ENCODE assay signal across 19 cellular contexts in the genomic region with DNA sequence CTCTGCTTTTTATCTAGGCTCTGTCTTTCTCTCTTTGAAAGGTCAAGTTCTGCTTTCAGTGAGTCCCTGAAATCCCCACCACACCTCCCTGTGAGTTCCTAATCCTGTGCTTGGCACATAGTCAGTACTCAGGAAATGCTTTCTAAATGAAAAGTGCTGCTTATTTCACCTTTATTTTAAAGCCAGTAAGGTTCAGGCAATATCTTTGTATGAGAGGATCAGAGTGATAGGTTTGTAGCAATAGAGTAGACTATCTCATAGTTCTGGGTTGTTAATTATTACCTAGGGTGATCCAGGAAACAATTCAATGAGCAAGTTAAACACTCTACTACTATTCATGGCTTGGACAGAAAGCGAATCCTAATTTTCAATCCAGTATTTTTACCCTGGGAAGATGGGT. TPM values are rescaled to one million over a fixed set of nuclear protein-coding genes. Genes with fewer than 3 reads are reported as not detected.
A peak's percentile ranks its signal among the peaks of the same experiment; 100 is the strongest.
DNase-seq lines count a peak whose midpoint lies in the region; ATAC-seq, FAIRE-seq and TF ChIP-seq lines count a peak whose summit lies in the region.
"Had no signal": no experiment of that assay in that cellular context is flagged by ENCODE, and none has a peak within 500 bp of the region (broad histone marks: within the 10 kb centered on the region; RNA-seq: fewer than 3 reads in every experiment).

No MANE protein-coding gene starts in this region.

- no peak overlapping the region for H3K14ac ChIP-seq in IMR-90 (replicated peaks; ENCODE audit: low read depth, low read length)

- no peak overlapping the region for H3K27ac ChIP-seq in IMR-90 (ENCODE audit: insufficient read depth, low read length)
- no peak overlapping the region for H3K27ac ChIP-seq in endodermal cell (ENCODE audit: low read depth, low read length)

- no CpG with 5 or more reads among the region's 1 CpG for WGBS in IMR-90 (ENCODE audit: extremely low coverage in 2 of 2, insufficient read length in 1 of 2), 2 experiments
- 80 to 100% methylated on average over 1 of the region's 1 CpG for WGBS in endodermal cell (ENCODE audit: insufficient coverage in 1 of 2, insufficient read length in 1 of 2), 2 experiments

- in situ Hi-C loops in Caki2 (cut with HindIII; ENCODE audit: low pct_unique_long_range_greater_than_20kb, low sequenced_read_pairs) (no loop called here), IMR-90 (cut with MboI; ENCODE audit: low sequenced_read_pairs) (no loop called here)

- H2AFZ ChIP-seq in IMR-90 (replicated peaks; ENCODE audit: low read length, poor library complexity) = no peak overlapping the region

- H3K36me3 ChIP-seq in IMR-90 (ENCODE audit: control insufficient read depth, insufficient read depth, low read length) (no peaks in the 10 kb centered on the region), endodermal cell (ENCODE audit: control insufficient read depth, insufficient read depth, low read length) (no peaks in the 10 kb centered on the region)

- H3K27ac Mint-ChIP-seq in endodermal cell (no peak overlapping the region), nephron (peak overlapping the region; percentile 84 to 96 (median 95))
- H3K27ac Mint-ChIP-seq in activated T-cell treated with anti-CD3 and anti-CD28 coated beads, Interleukin-2, amount 50 U/mL, for 72 hours = no peak overlapping the region
- H3K27ac Mint-ChIP-seq: activated naive CD4-positive, alpha-beta T cell treated with anti-CD3 and anti-CD28 coated beads for 36 hours; immature natural killer cell had no signal

- H3K9me3 Mint-ChIP-seq in endodermal cell (no peaks in the 10 kb centered on the region), nephron (no peaks in the 10 kb centered on the region)
- no peaks in the 10 kb centered on the region for H3K9me3 Mint-ChIP-seq in activated T-cell treated with anti-CD3 and anti-CD28 coated beads, Interleukin-2, amount 50 U/mL, for 72 hours
- H3K9me3 Mint-ChIP-seq: activated naive CD4-positive, alpha-beta T cell treated with anti-CD3 and anti-CD28 coated beads for 36 hours had no signal

- H3K9me3 ChIP-seq in IMR-90 (ENCODE audit: control insufficient read depth, insufficient read depth, low read length) = no peaks in the 10 kb centered on the region
- H3K9me3 ChIP-seq in endodermal cell (ENCODE audit: control insufficient read depth, low read length) = no peaks in the 10 kb centered on the region
- H3K9me3 ChIP-seq: SK-N-SH had no signal

- intact Hi-C loops in IMR-90 (cut with micrococcal nuclease) = loop anchor here (5.0 kb wide), 1 partner anchor 122 kb away; a partner anchor contains a TSS

- H3K9ac ChIP-seq in IMR-90 (ENCODE audit: low read depth, low read length) = no peak overlapping the region
- no peak overlapping the region for H3K9ac ChIP-seq in endodermal cell (ENCODE audit: extremely low read depth, low read length, poor library complexity, severe bottlenecking)
- H3K9ac ChIP-seq: SK-N-SH had no signal

- FAIRE-seq in GM12892 (lab: Jason Lieb, UNC) = no peak
- FAIRE-seq: GM12891 had no signal

- H3K4me2 ChIP-seq in IMR-90 (ENCODE audit: low read depth, low read length) = no peak overlapping the region
- H3K4me2 ChIP-seq: SK-N-SH had no signal

- DNase-seq in Caki2 (ENCODE audit: low read depth) (peak; percentile 65), IMR-90 (no peak), endodermal cell (no peak), GM12892 (ENCODE audit: insufficient read length) (no peak), NCI-H774 (lab: John Stamatoyannopoulos, UW) (no peak)
- no peak for DNase-seq in activated naive CD4-positive, alpha-beta T cell treated with anti-CD3 and anti-CD28 coated beads, Interleukin-2, amount 50 U/mL, for 16 hours
- no peak for DNase-seq in activated T-cell treated with anti-CD3 and anti-CD28 coated beads, Interleukin-2, amount 50 U/mL, for 72 hours
- DNase-seq: activated CD4-positive, alpha-beta T cell treated with anti-CD3 and anti-CD28 coated beads for 48 hours; activated CD8-positive, alpha-beta memory T cell treated with anti-CD3 and anti-CD28 coated beads, Interleukin-2, amount 50 U/mL, for 4 hours; activated naive CD4-positive, alpha-beta T cell treated with anti-CD3 and anti-CD28 coated beads for 36 hours; GDM1; immature natural killer cell; NCI-H187 treated with DMSO at 0.1 percent for 48 hours; NCI-H345; stimulated activated CD4-positive, alpha-beta T cell treated with anti-CD3 and anti-CD28 coated beads, Interleukin-2, amount 100 ng/mL, for 24 hours had no signal

- H3K4me1 ChIP-seq in IMR-90 (ENCODE audit: control insufficient read depth, insufficient read depth, low read length) (peaks cover 10% of the 10 kb centered on the region), endodermal cell (ENCODE audit: control insufficient read depth, insufficient read depth, low read length) (peaks cover 17% of the 10 kb centered on the region)

- no peaks in the 10 kb centered on the region for H3K27me3 ChIP-seq in IMR-90 (ENCODE audit: control insufficient read depth, insufficient read depth, low read length)
- peaks cover 26% of the 10 kb centered on the region for H3K27me3 ChIP-seq in endodermal cell (ENCODE audit: control insufficient read depth, insufficient read depth, low read length, poor library complexity, severe bottlenecking)

- no peak overlapping the region for H2AK5ac ChIP-seq in IMR-90 (ENCODE audit: low read depth, low read length)

- TF ChIP-seq POLR2A in IMR-90 (IDR thresholded peaks at IDR 0.05; ENCODE audit: low read depth, low read length) = no peak
- no peak for TF ChIP-seq POLR2A in GM12892 (IDR thresholded peaks at IDR 0.05; ENCODE audit: low read depth, low read length)

- H3K4me3 ChIP-seq in IMR-90 (ENCODE audit: insufficient read depth, low read depth, low read length) (no peak overlapping the region), endodermal cell (ENCODE audit: low read length) (peak overlapping the region; percentile 63)

- no peaks in the 10 kb centered on the region; the same call in 1 of the 2 replicates for H4K20me1 ChIP-seq in IMR-90 (ENCODE audit: insufficient read depth, low read length)

- no peak overlapping the region for H2BK15ac ChIP-seq in IMR-90 (ENCODE audit: low read depth, low read length)

- TF ChIP-seq CTCF in IMR-90 (conservative IDR thresholded peaks at IDR 0.05; ENCODE audit: low read depth, low read length) (no peak), endodermal cell (conservative IDR thresholded peaks at IDR 0.05) (no peak), nephron (IDR thresholded peaks at IDR 0.05; ENCODE audit: unreplicated experiment in 3 of 3) (no peak)

- peaks cover 9% of the 10 kb centered on the region; the same call in 1 of the 2 replicates for H3K9me1 ChIP-seq in IMR-90 (ENCODE audit: insufficient read depth, low read length)

- no peak overlapping the region for H3K18ac ChIP-seq in IMR-90 (ENCODE audit: low read depth, low read length)

- H3K4me1 Mint-ChIP-seq in endodermal cell (peaks cover 36% of the 10 kb centered on the region), nephron (peaks cover 30% of the 10 kb centered on the region)
- H3K4me1 Mint-ChIP-seq in activated T-cell treated with anti-CD3 and anti-CD28 coated beads, Interleukin-2, amount 50 U/mL, for 72 hours (ENCODE audit: low read depth) = no peaks in the 10 kb centered on the region

- CTCF ChIA-PET in IMR-90 (lab: Yijun Ruan, JAX) = no interaction called here

- TF ChIP-seq RAD21 in IMR-90 (IDR thresholded peaks at IDR 0.05; ENCODE audit: low read length) = no peak

- no peak overlapping the region for H2BK20ac ChIP-seq in IMR-90 (ENCODE audit: low read depth, low read length)

- H2AK9ac ChIP-seq in IMR-90 (replicated peaks; ENCODE audit: low read depth, low read length, poor library complexity) = no peak overlapping the region

- no TSS peak for BruUV-seq in IMR-90 (replicated peaks; lab: Mats Ljungman, UMichigan)

- H4K91ac ChIP-seq in IMR-90 (ENCODE audit: insufficient read depth, low read depth, low read length) = 0 out of 2 replicates have a peak overlapping the region, but pooled peaks have one; percentile 19

- H2BK120ac ChIP-seq in IMR-90 (ENCODE audit: low read depth, low read length) = no peak overlapping the region

- POLR2A ChIA-PET in IMR-90 (lab: Charles Lee; ENCODE audit: unreplicated experiment) = interaction anchor here (0.6 kb wide), 2 partner anchors 14 to 15 kb away, joined by 3 to 4 read pairs; no protein-coding TSS in a partner anchor

- H3K23ac ChIP-seq in IMR-90 (ENCODE audit: low read depth, low read length) = no peak overlapping the region

- H3K4me3 Mint-ChIP-seq in endodermal cell = no peak overlapping the region
- H3K4me3 Mint-ChIP-seq in nephron = peak overlapping the region in 1 of 3 experiments; percentile 53
- H3K4me3 Mint-ChIP-seq in activated T-cell treated with anti-CD3 and anti-CD28 coated beads, Interleukin-2, amount 50 U/mL, for 72 hours = no peak overlapping the region
- H3K4me3 Mint-ChIP-seq: activated naive CD4-positive, alpha-beta T cell treated with anti-CD3 and anti-CD28 coated beads for 36 hours; immature natural killer cell had no signal

- peaks cover 28% of the 10 kb centered on the region for H3K27me3 Mint-ChIP-seq in endodermal cell (ENCODE audit: insufficient read depth)
- H3K27me3 Mint-ChIP-seq in nephron (ENCODE audit: low read depth) = peaks cover 15% of the 10 kb centered on the region
- peaks cover 49% of the 10 kb centered on the region for H3K27me3 Mint-ChIP-seq in activated T-cell treated with anti-CD3 and anti-CD28 coated beads, Interleukin-2, amount 50 U/mL, for 72 hours (ENCODE audit: low read depth)

- no peak for ATAC-seq in IMR-90 (ENCODE audit: low read depth)
- no peak for ATAC-seq in activated T-cell treated with anti-CD3 and anti-CD28 coated beads, Interleukin-2, amount 50 U/mL, for 72 hours (replicated peaks in 1 of 2)
- ATAC-seq: sciatic nerve had no signal

- H3K56ac ChIP-seq in IMR-90 (ENCODE audit: extremely low read depth, insufficient read depth, low read length) = no peak overlapping the region

- H3K36me3 Mint-ChIP-seq in endodermal cell (ENCODE audit: low read depth) = no peaks in the 10 kb centered on the region
- H3K36me3 Mint-ChIP-seq in nephron (ENCODE audit: low read depth) = no peaks in the 10 kb centered on the region
- H3K36me3 Mint-ChIP-seq in activated T-cell treated with anti-CD3 and anti-CD28 coated beads, Interleukin-2, amount 50 U/mL, for 72 hours (ENCODE audit: insufficient read depth in 2 of 2) = no peaks in the 10 kb centered on the region
- H3K36me3 Mint-ChIP-seq: immature natural killer cell had no signal

- no peak overlapping the region for H2BK5ac ChIP-seq in IMR-90 (ENCODE audit: low read depth, low read length, poor library complexity, severe bottlenecking)

- H3K4ac ChIP-seq in IMR-90 (ENCODE audit: low read depth, low read length) = no peak overlapping the region

- no peaks in the 10 kb centered on the region for H3K79me1 ChIP-seq in IMR-90 (ENCODE audit: low read depth in 1 of 2, low read length in 2 of 2)

- H4K5ac ChIP-seq in IMR-90 (ENCODE audit: low read depth, low read length) = no peak overlapping the region

- dilution Hi-C loops in IMR-90 (cut with HindIII; ENCODE audit: low sequenced_read_pairs, unreplicated experiment) = loop anchor here (25.0 kb wide), 1 partner anchor 127 kb away; a partner anchor contains a TSS

- no peak overlapping the region for H4K8ac ChIP-seq in IMR-90 (ENCODE audit: low read depth in 2 of 2, low read length in 2 of 2)

RNA-seq across cellular contexts. Expression of a gene that starts 7.4 kb away (rescaled TPM):
- 121 and 127 TPM in 2 replicates for total RNA-seq in Caki2 (2014; rRNA removed; shearing (Covaris generic); ENCODE audit: low replicate concordance)
- total RNA-seq in IMR-90 (2012; rRNA removed) (117 TPM in 2 replicates), endodermal cell (100 to 1,000 TPM; 192 to 209 TPM)
- polyA plus RNA-seq in IMR-90 (2012; rRNA removed) = 97.5 and 114 TPM in 2 replicates
- 83.3 and 90.8 TPM in 2 replicates for polyA plus RNA-seq in IMR-90 (2012; cell fraction: cytosol; rRNA removed)
- polyA plus RNA-seq in IMR-90 (2012; cell fraction: nucleus; rRNA removed; ENCODE audit: low replicate concordance) = 304 and 403 TPM in 2 replicates
- polyA plus RNA-seq in endodermal cell (2013, experiment 1 of 2) = 98.4 TPM
- 115 TPM for polyA plus RNA-seq in endodermal cell (2013, experiment 2 of 2)
- polyA plus RNA-seq in GM12892 (2012; ENCODE audit: missing spikeins) = 0.74 TPM
- total RNA-seq in activated T-cell treated with anti-CD3 and anti-CD28 coated beads, Interleukin-2, amount 50 U/mL, for 72 hours = under 1 TPM in 1 of 2 donors, not detected in 1; 0.10 TPM

Comparison
In these comparisons a context has a peak if more than half of its experiments do, and no peak if none do; other contexts are left out.
1. H3K27ac Mint-ChIP-seq: peak in nephron (3 of 3); none in endodermal cell (single experiment) and activated T-cell treated with anti-CD3 and anti-CD28 coated beads, Interleukin-2, amount 50 U/mL, for 72 hours (single experiment).
2. RNA of a gene that starts 7.4 kb away (total RNA-seq): 192 to 209 TPM in endodermal cell, 121 to 127 TPM in Caki2 and 117 TPM in IMR-90; 0.10 TPM in activated T-cell treated with anti-CD3 and anti-CD28 coated beads, Interleukin-2, amount 50 U/mL, for 72 hours; every median in the first group is over 100 times any median in the second.